Comparison of ENCODE assay signal across 15 cellular contexts in genomic region chr7:91628742-91629141, GRCh38.
DNase-seq lines count a peak whose midpoint lies in the region; ATAC-seq and TF ChIP-seq lines count a peak whose summit lies in the region.
"Had no signal": no experiment of that assay in that cellular context is flagged by ENCODE, and none has a peak within 500 bp of the region (broad histone marks: within the 10 kb centered on the region; RNA-seq: fewer than 3 reads in every experiment).

No MANE protein-coding gene starts in this region.

- no peak for ATAC-seq in HG03175 (IDR thresholded peaks at IDR 0.05; ENCODE audit: unreplicated experiment)
- ATAC-seq: lower lobe of right lung, natural killer cell had no signal

- H3K9me3 Mint-ChIP-seq in chondrocyte (ENCODE audit: low read depth) = no peaks in the 10 kb centered on the region
- H3K9me3 Mint-ChIP-seq: activated naive CD4-positive, alpha-beta T cell treated with anti-CD3 and anti-CD28 coated beads, Interleukin-2, amount 10 ng/mL, durations not matched to agents 7 days and 5 days had no signal

- peaks cover 13% of the 10 kb centered on the region for H3K4me1 Mint-ChIP-seq in chondrocyte (ENCODE audit: low read depth)
- H3K4me1 Mint-ChIP-seq: activated naive CD4-positive, alpha-beta T cell treated with anti-CD3 and anti-CD28 coated beads, Interleukin-2, amount 10 ng/mL, durations not matched to agents 7 days and 5 days; natural killer cell had no signal

- no peak for TF ChIP-seq CTCF in chondrocyte (IDR thresholded peaks at IDR 0.05)

- H3K36me3 Mint-ChIP-seq in chondrocyte (ENCODE audit: low read depth) = no peaks in the 10 kb centered on the region
- H3K36me3 Mint-ChIP-seq: activated naive CD4-positive, alpha-beta T cell treated with anti-CD3 and anti-CD28 coated beads, Interleukin-2, amount 10 ng/mL, durations not matched to agents 7 days and 5 days; natural killer cell had no signal

- H3K27ac Mint-ChIP-seq in chondrocyte (ENCODE audit: unreplicated experiment) = no peak overlapping the region
- H3K27ac Mint-ChIP-seq: activated naive CD4-positive, alpha-beta T cell treated with anti-CD3 and anti-CD28 coated beads, Interleukin-2, amount 10 ng/mL, durations not matched to agents 7 days and 5 days; natural killer cell had no signal

- no peaks in the 10 kb centered on the region for H3K27me3 Mint-ChIP-seq in chondrocyte (ENCODE audit: low read depth)
- H3K27me3 Mint-ChIP-seq: activated naive CD4-positive, alpha-beta T cell treated with anti-CD3 and anti-CD28 coated beads, Interleukin-2, amount 10 ng/mL, durations not matched to agents 7 days and 5 days had no signal

- no peak overlapping the region for H3K4me3 Mint-ChIP-seq in chondrocyte (ENCODE audit: unreplicated experiment)
- H3K4me3 Mint-ChIP-seq: activated naive CD4-positive, alpha-beta T cell treated with anti-CD3 and anti-CD28 coated beads, Interleukin-2, amount 10 ng/mL, durations not matched to agents 7 days and 5 days; natural killer cell had no signal

- DNase-seq in COLO829 (ENCODE audit: low spot score) (peak; percentile 90), NCI-H1092 (lab: John Stamatoyannopoulos, UW) (peak; percentile 54), amniotic epithelial cell (ENCODE audit: low read depth) (peak; percentile 51), left kidney (ENCODE audit: low read depth, low spot score) (peak; percentile 11), mesenteric fat pad (ENCODE audit: low spot score) (no peak), chondrocyte (ENCODE audit: low spot score) (no peak)
- DNase-seq: activated CD4-positive, CD25-positive, alpha-beta regulatory T cell treated with anti-CD3 and anti-CD28 coated beads, Interleukin-2, amount 50 U/mL, for 72 hours; activated naive CD4-positive, alpha-beta T cell treated with anti-CD3 and anti-CD28 coated beads, Interleukin-2, amount 10 ng/mL, durations not matched to agents 7 days and 5 days; brain microvascular endothelial cell; DND-41; effector CD8-positive, alpha-beta T cell; Karpas-422; lower lobe of right lung; natural killer cell had no signal

Comparison
In these comparisons a context has a peak if more than half of its experiments do, and no peak if none do; other contexts are left out.
1. DNase-seq: peak in COLO829 (single experiment), NCI-H1092 (single experiment), amniotic epithelial cell (single experiment) and left kidney (single experiment); none in mesenteric fat pad (single experiment) and chondrocyte (single experiment).